In the genomic region with DNA sequence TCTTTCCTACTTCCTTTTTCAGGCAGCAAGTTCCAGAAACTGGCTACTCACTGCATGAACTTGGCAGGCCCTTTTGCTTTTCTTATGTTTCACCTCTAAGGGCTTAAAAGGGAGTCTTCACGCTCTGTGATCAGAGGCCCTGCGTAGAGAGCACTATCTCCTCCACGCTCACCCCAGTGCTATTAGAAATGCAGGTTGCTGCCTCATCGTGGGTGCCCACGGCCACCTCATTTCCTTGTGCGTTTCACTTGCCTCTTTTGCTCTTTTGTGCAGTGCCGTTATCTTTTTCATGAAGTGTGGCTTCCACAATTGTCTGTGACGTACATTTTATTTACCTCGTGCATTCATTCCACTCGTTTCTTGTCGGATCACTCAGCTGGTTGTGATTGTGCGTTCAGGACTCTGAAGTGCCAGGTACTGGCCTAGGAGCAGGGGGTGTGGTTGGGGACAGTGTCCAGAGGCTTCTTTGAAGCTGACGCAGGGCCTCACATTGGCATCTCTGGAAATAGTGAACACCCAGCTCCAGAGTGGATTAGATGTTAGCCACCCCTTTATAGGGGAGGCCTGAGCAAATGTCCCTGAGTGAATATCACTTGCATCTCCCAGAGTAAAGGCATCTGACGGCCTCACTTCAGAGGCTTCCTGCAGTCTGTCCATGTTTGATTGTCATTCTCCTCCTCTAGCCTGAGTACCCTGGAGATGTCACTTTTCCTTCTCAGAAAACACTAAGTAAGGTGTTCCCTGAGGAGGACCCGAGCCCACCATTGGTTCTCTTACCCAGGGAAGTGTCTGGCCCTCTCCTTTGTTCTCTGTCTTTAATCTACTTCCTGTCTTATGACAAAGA, we compare ENCODE assay signal across 10 cellular contexts. TPM values are rescaled to one million over a fixed set of nuclear protein-coding genes. Genes with fewer than 3 reads are reported as not detected.
DNase-seq lines count a peak whose midpoint lies in the region; FAIRE-seq and TF ChIP-seq lines count a peak whose summit lies in the region.
"Had no signal": no experiment of that assay in that cellular context is flagged by ENCODE, and none has a peak within 500 bp of the region (broad histone marks: within the 10 kb centered on the region; RNA-seq: fewer than 3 reads in every experiment).

No MANE protein-coding gene starts in this region.

- H3K4me1 Mint-ChIP-seq in activated CD4-positive, alpha-beta memory T cell treated with anti-CD3 and anti-CD28 coated beads for 36 hours (ENCODE audit: low read depth) = peaks cover 74% of the 10 kb centered on the region
- H3K4me1 Mint-ChIP-seq in dendritic cell treated with granulocyte-macrophage colony-stimulating factor and Interleukin-4, amounts not matched to agents 40 ng/mL and 50 ng/mL, for 4 days (ENCODE audit: low read depth) = peaks cover 55% of the 10 kb centered on the region

- 74 to 78% (median 76%) methylated on average over 15 of the region's 15 CpGs for WGBS in small intestine, 3 donors
- WGBS in adrenal gland, 4 donors = 75 to 82% (median 76%) methylated on average over 15 of the region's 15 CpGs

- POLR2A ChIA-PET in activated CD4-positive, alpha-beta memory T cell treated with anti-CD3 and anti-CD28 coated beads for 36 hours (lab: Charles Lee) = interaction anchor here (0.8 to 3.3 kb wide), 2 partner anchors 10 to 273 kb away, joined by 3 to 32 read pairs; a partner anchor contains a TSS

- intact Hi-C loops in activated CD4-positive, alpha-beta memory T cell treated with anti-CD3 and anti-CD28 coated beads for 36 hours (cut with micrococcal nuclease) = no loop called here
- intact Hi-C loops in dendritic cell treated with granulocyte-macrophage colony-stimulating factor and Interleukin-4, amounts not matched to agents 40 ng/mL and 50 ng/mL, for 4 days (cut with micrococcal nuclease) = no loop called here
- intact Hi-C loops in adrenal gland (cut with DNase I) = no loop called here

- CTCF ChIA-PET in activated CD4-positive, alpha-beta memory T cell treated with anti-CD3 and anti-CD28 coated beads for 36 hours (lab: Charles Lee) = interaction anchor here (0.5 to 3.7 kb wide), 2 partner anchors 10 to 186 kb away, joined by 3 to 37 read pairs; a partner anchor contains a TSS

- H3K4me3 Mint-ChIP-seq in activated CD4-positive, alpha-beta memory T cell treated with anti-CD3 and anti-CD28 coated beads for 36 hours = peak overlapping the region; percentile 66
- H3K4me3 Mint-ChIP-seq in dendritic cell treated with granulocyte-macrophage colony-stimulating factor and Interleukin-4, amounts not matched to agents 40 ng/mL and 50 ng/mL, for 4 days = no peak overlapping the region

- H3K27ac ChIP-seq in KOPT-K1 (ENCODE audit: low read depth, low read length, poor library complexity, severe bottlenecking) (peak overlapping the region; percentile 63), small intestine (ENCODE audit: low read depth in 1 of 2, low read length in 1 of 2) (peak overlapping the region; percentile 21 to 75), adrenal gland (peak overlapping the region in 2 of 5 donors; percentile 0 to 67)

- no peak for TF ChIP-seq CTCF in foreskin fibroblast (IDR thresholded peaks at IDR 0.05; ENCODE audit: low read depth, low read length)
- no peak for TF ChIP-seq CTCF in adrenal gland (IDR thresholded peaks at IDR 0.05)

- H3K27ac Mint-ChIP-seq in activated CD4-positive, alpha-beta memory T cell treated with anti-CD3 and anti-CD28 coated beads for 36 hours = peak overlapping the region; percentile 94
- peak overlapping the region; percentile 44 for H3K27ac Mint-ChIP-seq in dendritic cell treated with granulocyte-macrophage colony-stimulating factor and Interleukin-4, amounts not matched to agents 40 ng/mL and 50 ng/mL, for 4 days

- peak; percentile 54 for DNase-seq in activated CD4-positive, alpha-beta memory T cell treated with anti-CD3 and anti-CD28 coated beads for 36 hours
- DNase-seq in small intestine (no peak), foreskin fibroblast (no peak), adrenal gland (no peak), DMS53 treated with DMSO at 0.1 percent for 48 hours (lab: John Stamatoyannopoulos, UW; ENCODE audit: unreplicated experiment) (no peak), superior temporal gyrus (ENCODE audit: extremely low spot score) (no peak)
- DNase-seq: aorta had no signal

- FAIRE-seq in small intestine (lab: Jason Lieb, UNC) = no peak
- FAIRE-seq: GM18507 had no signal

- TF ChIP-seq POLR2A in adrenal gland (IDR thresholded peaks at IDR 0.05) = no peak

- peaks cover 49% of the 10 kb centered on the region for H3K36me3 ChIP-seq in KOPT-K1 (ENCODE audit: insufficient read depth, low read length)
- H3K36me3 ChIP-seq in small intestine (ENCODE audit: control insufficient read depth in 2 of 2, insufficient read depth in 2 of 2, low read length in 2 of 2) = no peaks in the 10 kb centered on the region
- peaks cover 0 to 6% of the 10 kb centered on the region in 2 donors for H3K36me3 ChIP-seq in adrenal gland (replicated peaks in 1 of 2)

- no peaks in the 10 kb centered on the region for H3K27me3 Mint-ChIP-seq in activated CD4-positive, alpha-beta memory T cell treated with anti-CD3 and anti-CD28 coated beads for 36 hours
- no peaks in the 10 kb centered on the region for H3K27me3 Mint-ChIP-seq in dendritic cell treated with granulocyte-macrophage colony-stimulating factor and Interleukin-4, amounts not matched to agents 40 ng/mL and 50 ng/mL, for 4 days

- H3K4me1 ChIP-seq in small intestine (ENCODE audit: control insufficient read depth in 2 of 2, insufficient read depth in 1 of 2, low read depth in 1 of 2, low read length in 1 of 2) = peaks cover 0 to 4% of the 10 kb centered on the region in 2 donors
- H3K4me1 ChIP-seq in adrenal gland (replicated peaks in 1 of 2) = peaks cover 0 to 49% of the 10 kb centered on the region in 2 donors

- peaks cover 17% of the 10 kb centered on the region for H3K36me3 Mint-ChIP-seq in activated CD4-positive, alpha-beta memory T cell treated with anti-CD3 and anti-CD28 coated beads for 36 hours
- H3K36me3 Mint-ChIP-seq in dendritic cell treated with granulocyte-macrophage colony-stimulating factor and Interleukin-4, amounts not matched to agents 40 ng/mL and 50 ng/mL, for 4 days (ENCODE audit: low read depth) = peaks cover 69% of the 10 kb centered on the region

- H3K4me3 ChIP-seq in small intestine (ENCODE audit: low read depth in 1 of 2, low read length in 2 of 2) = no peak overlapping the region
- H3K4me3 ChIP-seq in foreskin fibroblast (ENCODE audit: low read depth in 1 of 2, low read length in 2 of 2) = no peak overlapping the region
- no peak overlapping the region for H3K4me3 ChIP-seq in adrenal gland

- no peaks in the 10 kb centered on the region for H3K9me3 Mint-ChIP-seq in activated CD4-positive, alpha-beta memory T cell treated with anti-CD3 and anti-CD28 coated beads for 36 hours
- H3K9me3 Mint-ChIP-seq in dendritic cell treated with granulocyte-macrophage colony-stimulating factor and Interleukin-4, amounts not matched to agents 40 ng/mL and 50 ng/mL, for 4 days = no peaks in the 10 kb centered on the region

- H3K27me3 ChIP-seq in small intestine (ENCODE audit: control insufficient read depth in 2 of 2, insufficient read depth in 2 of 2, low read length in 2 of 2) = no peaks in the 10 kb centered on the region
- H3K27me3 ChIP-seq in adrenal gland = no peaks in the 10 kb centered on the region

- H3K9me3 ChIP-seq in KOPT-K1 (ENCODE audit: insufficient read depth, low read length, poor library complexity, severe bottlenecking) (no peaks in the 10 kb centered on the region), small intestine (ENCODE audit: control insufficient read depth, low read depth) (no peaks in the 10 kb centered on the region), adrenal gland (replicated peaks in 1 of 3) (no peaks in the 10 kb centered on the region)

RNA-seq across cellular contexts. Expression of a gene that starts 10.4 kb away (rescaled TPM):
- 100 to 1,000 TPM in 1 of 2 experiments, 10 to 100 TPM in 1; 88.7 to 104 TPM for total RNA-seq in activated CD4-positive, alpha-beta memory T cell treated with anti-CD3 and anti-CD28 coated beads for 36 hours
- polyA plus RNA-seq in small intestine = 10 to 100 TPM; 17.3 to 39.8 (median 29.9) TPM
- total RNA-seq in adrenal gland = 10 to 100 TPM; 29.3 to 65.2 (median 43.6) TPM
- polyA plus RNA-seq in adrenal gland = 100 to 1,000 TPM in 1 of 3 donors, 10 to 100 TPM in 2; 33.4 to 134 (median 82.5) TPM

RNA-seq across cellular contexts. Expression of a gene that starts 31.1 kb away (rescaled TPM):
- 10 to 100 TPM; 17.8 to 18.8 TPM for total RNA-seq in activated CD4-positive, alpha-beta memory T cell treated with anti-CD3 and anti-CD28 coated beads for 36 hours
- 10 to 100 TPM; 16.5 to 29.7 (median 22.9) TPM for polyA plus RNA-seq in small intestine
- total RNA-seq in adrenal gland = 10 to 100 TPM; 16.1 to 63.5 (median 35.2) TPM
- polyA plus RNA-seq in adrenal gland = 100 to 1,000 TPM in 2 of 3 donors, 1 to 10 TPM in 1; 9.3 to 158 (median 104) TPM
